ENCODE assay signal across 17 cellular contexts in the genomic region with DNA sequence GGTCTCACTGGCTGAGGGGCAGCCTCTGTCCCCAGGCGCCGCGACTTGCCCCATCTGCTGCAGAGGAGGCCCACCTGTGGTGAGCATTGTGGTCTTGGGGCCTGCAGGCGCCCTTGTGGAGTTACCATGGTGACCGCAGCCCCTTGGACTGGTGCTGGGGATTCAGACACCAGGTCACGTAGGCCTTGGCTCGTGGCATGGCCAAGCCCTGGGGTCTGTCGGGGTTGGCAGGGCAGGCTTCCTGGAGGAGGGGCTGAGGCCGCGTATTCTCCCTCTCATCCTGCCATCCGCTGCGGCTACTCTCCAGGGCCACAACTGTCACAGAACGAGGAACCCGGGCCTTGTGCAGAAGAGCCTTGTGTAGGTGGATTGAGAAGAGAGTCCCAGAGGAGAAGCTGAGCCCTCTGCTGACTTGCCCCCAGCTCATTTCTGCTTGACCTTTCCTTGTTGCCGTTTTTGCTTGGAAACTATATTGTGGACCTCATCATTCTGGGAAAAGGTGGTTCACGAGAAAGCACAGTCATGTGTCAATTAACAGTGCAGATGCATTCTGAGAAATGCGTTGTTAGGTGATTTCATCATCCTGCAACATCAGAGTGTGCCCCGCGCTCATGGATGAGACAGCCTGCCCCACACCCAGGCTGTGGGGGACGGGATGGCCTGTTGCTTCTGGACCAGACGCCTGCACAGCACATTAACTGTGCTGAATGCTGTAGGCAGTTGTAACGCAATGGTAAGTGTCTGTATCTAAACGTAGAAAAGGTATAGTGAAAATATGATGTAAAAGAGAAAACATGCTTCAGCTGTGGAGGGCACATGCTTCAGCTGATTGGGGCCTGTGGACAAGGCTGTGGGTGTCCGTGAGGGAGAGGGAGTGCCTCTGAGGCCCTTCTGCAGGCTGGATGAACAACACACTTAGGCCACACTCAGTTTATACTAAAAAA. TPM values are rescaled to one million over a fixed set of nuclear protein-coding genes. Genes with fewer than 3 reads are reported as not detected.
A peak's percentile ranks its signal among the peaks of the same experiment; 100 is the strongest.
DNase-seq lines count a peak whose midpoint lies in the region; ATAC-seq, FAIRE-seq and TF ChIP-seq lines count a peak whose summit lies in the region.
"Had no signal": no experiment of that assay in that cellular context is flagged by ENCODE, and none has a peak within 500 bp of the region (broad histone marks: within the 10 kb centered on the region; RNA-seq: fewer than 3 reads in every experiment).

No MANE protein-coding gene starts in this region.

- H3K27me3 ChIP-seq in HepG2 (ENCODE audit: control insufficient read depth in 1 of 2, insufficient read depth in 2 of 2, low read length in 2 of 2) (no peaks in the 10 kb centered on the region), right lobe of liver (no peaks in the 10 kb centered on the region), mammary epithelial cell (ENCODE audit: insufficient read depth, low read length) (no peaks in the 10 kb centered on the region)
- H3K27me3 ChIP-seq: neutrophil had no signal

- H3K27ac Mint-ChIP-seq in stimulated activated naive CD8-positive, alpha-beta T cell treated with anti-CD3 and anti-CD28 coated beads, Interleukin-15, amount 100 ng/mL, for 72 hours: peak overlapping the region; percentile 79 to 97
- H3K27ac Mint-ChIP-seq: dendritic cell treated with granulocyte-macrophage colony-stimulating factor and Interleukin-4, amounts not matched to agents 40 ng/mL and 50 ng/mL, for 4 days; HFFc6 had no signal

- CTCF ChIA-PET in HepG2 (lab: Yijun Ruan, JAX; ENCODE audit: low intra/inter-chr PET ratio, low total read pairs): no interaction called here
- CTCF ChIA-PET in mammary epithelial cell (lab: Charles Lee; ENCODE audit: low non-redundant PET): no interaction called here

- no peaks in the 10 kb centered on the region for H3K79me2 ChIP-seq in HepG2 (ENCODE audit: insufficient read depth, low read length)
- H3K79me2 ChIP-seq in mammary epithelial cell (ENCODE audit: insufficient read depth, low read length): no peaks in the 10 kb centered on the region

- H3K9me3 ChIP-seq in HepG2 (ENCODE audit: low read length) (no peaks in the 10 kb centered on the region), right lobe of liver (no peaks in the 10 kb centered on the region), mammary epithelial cell (replicated peaks; ENCODE audit: insufficient read depth, low read length) (no peaks in the 10 kb centered on the region)
- H3K9me3 ChIP-seq: left ventricle myocardium inferior, neutrophil had no signal

- in situ Hi-C loops in HepG2 (cut with HindIII; ENCODE audit: extremely low pct_ligation_motif_present, low pct_unique_long_range_greater_than_20kb): loop anchor here (10.0 kb wide), 1 partner anchor 66 kb away; no protein-coding TSS in a partner anchor
- in situ Hi-C loops in mammary epithelial cell (cut with MboI; ENCODE audit: low sequenced_read_pairs in 2 of 2): loop anchor here in 1 of 2 donors (10.0 kb wide), 1 partner anchor 116 kb away; a partner anchor contains a TSS

- no peaks in the 10 kb centered on the region for H3K9me3 Mint-ChIP-seq in stimulated activated naive CD8-positive, alpha-beta T cell treated with anti-CD3 and anti-CD28 coated beads, Interleukin-15, amount 100 ng/mL, for 72 hours
- H3K9me3 Mint-ChIP-seq: dendritic cell treated with granulocyte-macrophage colony-stimulating factor and Interleukin-4, amounts not matched to agents 40 ng/mL and 50 ng/mL, for 4 days; HFFc6 had no signal

- ATAC-seq in HepG2 (no peak), right lobe of liver (no peak)
- no peak for ATAC-seq in stimulated activated naive CD8-positive, alpha-beta T cell treated with anti-CD3 and anti-CD28 coated beads, Interleukin-15, amount 100 ng/mL, for 72 hours

- POLR2A ChIA-PET in HepG2 (lab: Yijun Ruan, JAX): no interaction called here

- TF ChIP-seq CTCF in HepG2 (CRISPR knock-in tag; IDR thresholded peaks at IDR 0.05): no peak
- TF ChIP-seq CTCF in right lobe of liver (IDR thresholded peaks at IDR 0.05): no peak
- TF ChIP-seq CTCF in fibroblast of the aortic adventitia (IDR thresholded peaks at IDR 0.05; ENCODE audit: insufficient read depth, low read length): no peak
- no peak for TF ChIP-seq CTCF in mammary epithelial cell (conservative IDR thresholded peaks at IDR 0.05 in 1 of 2, IDR thresholded peaks at IDR 0.05 in 1 of 2; ENCODE audit: extremely low read depth in 1 of 2, insufficient read depth in 1 of 2, low read depth in 1 of 2, low read length in 2 of 2)

- H4K20me1 ChIP-seq in HepG2 (ENCODE audit: insufficient read depth, low read length) (no peaks in the 10 kb centered on the region), mammary epithelial cell (ENCODE audit: insufficient read depth, low read length) (no peaks in the 10 kb centered on the region)

- H3K27me3 Mint-ChIP-seq in stimulated activated naive CD8-positive, alpha-beta T cell treated with anti-CD3 and anti-CD28 coated beads, Interleukin-15, amount 100 ng/mL, for 72 hours: no peaks in the 10 kb centered on the region
- H3K27me3 Mint-ChIP-seq: dendritic cell treated with granulocyte-macrophage colony-stimulating factor and Interleukin-4, amounts not matched to agents 40 ng/mL and 50 ng/mL, for 4 days had no signal

- H3K4me2 ChIP-seq in HepG2 (ENCODE audit: low read depth, low read length): no peak overlapping the region
- H3K4me2 ChIP-seq in mammary epithelial cell (ENCODE audit: insufficient read depth, low read depth, low read length): no peak overlapping the region
- H3K4me2 ChIP-seq: KMS-11 had no signal

- TF ChIP-seq POLR2A in HepG2 (IDR thresholded peaks at IDR 0.05; ENCODE audit: insufficient read depth in 1 of 2, low read depth in 2 of 2, low read length in 2 of 2) (no peak), right lobe of liver (IDR thresholded peaks at IDR 0.05) (no peak)

- BruUV-seq in HepG2 (replicated peaks; lab: Mats Ljungman, UMichigan) (no TSS peak), mammary epithelial cell (replicated peaks; lab: Mats Ljungman, UMichigan) (no TSS peak)

- H3K4me3 ChIP-seq in HepG2 (replicated peaks in 1 of 3; ENCODE audit: insufficient read depth in 1 of 3, low read depth in 2 of 3, low read length in 3 of 3) (no peak overlapping the region), right lobe of liver (no peak overlapping the region), fibroblast of the aortic adventitia (ENCODE audit: low read depth, low read length) (no peak overlapping the region), mammary epithelial cell (replicated peaks in 1 of 3; ENCODE audit: insufficient read depth in 1 of 3, low read depth in 2 of 3, low read length in 3 of 3) (no peak overlapping the region)
- H3K4me3 ChIP-seq: left ventricle myocardium inferior had no signal

- FAIRE-seq in HepG2 (lab: Jason Lieb, UNC): no peak

- dilution Hi-C loops in mammary epithelial cell (cut with HindIII; ENCODE audit: low sequenced_read_pairs): loop anchor here (25.0 kb wide), 1 partner anchor 433 kb away; no protein-coding TSS in a partner anchor

- TF ChIP-seq EP300 in HepG2 (IDR thresholded peaks at IDR 0.05; ENCODE audit: low read depth in 2 of 2, low read length in 2 of 2) (no peak), HepG2 (CRISPR knock-in tag; IDR thresholded peaks at IDR 0.05; ENCODE audit: borderline replicate concordance) (no peak)

- TF ChIP-seq RAD21 in HepG2 (CRISPR knock-in tag; IDR thresholded peaks at IDR 0.05): no peak

- DNase-seq in HepG2 (ENCODE audit: low spot score): no peak
- DNase-seq in right lobe of liver: no peak
- DNase-seq in amniotic epithelial cell (ENCODE audit: low read depth): peak; percentile 85
- peak; percentile 15 for DNase-seq in fibroblast of the aortic adventitia (ENCODE audit: low read depth)
- DNase-seq in stimulated activated naive CD8-positive, alpha-beta T cell treated with anti-CD3 and anti-CD28 coated beads, Interleukin-15, amount 100 ng/mL, for 72 hours: no peak
- no peak for DNase-seq in mammary epithelial cell
- no peak for DNase-seq in NCI-H128 (lab: John Stamatoyannopoulos, UW; ENCODE audit: unreplicated experiment)
- no peak for DNase-seq in AG20443 (ENCODE audit: low spot score)
- DNase-seq: activated naive CD4-positive, alpha-beta T cell; DMS53; HFFc6; left ventricle myocardium inferior; NCI-H2029 treated with DMSO at 0.1 percent for 48 hours; NCI-H524 had no signal

- no peaks in the 10 kb centered on the region for H3K4me1 ChIP-seq in HepG2 (ENCODE audit: insufficient read depth, low read length)
- no peaks in the 10 kb centered on the region for H3K4me1 ChIP-seq in right lobe of liver
- H3K4me1 ChIP-seq in mammary epithelial cell (ENCODE audit: insufficient read depth, low read length): no peaks in the 10 kb centered on the region
- H3K4me1 ChIP-seq: left ventricle myocardium inferior had no signal

- peaks cover 13% of the 10 kb centered on the region for H3K4me1 Mint-ChIP-seq in stimulated activated naive CD8-positive, alpha-beta T cell treated with anti-CD3 and anti-CD28 coated beads, Interleukin-15, amount 100 ng/mL, for 72 hours

- intact Hi-C loops in HepG2 (cut with micrococcal nuclease; ENCODE audit: unreplicated experiment): no loop called here
- intact Hi-C loops in right lobe of liver (cut with DNase I): loop anchor here in 1 of 2 donors (10.0 kb wide), 1 partner anchor 116 kb away; a partner anchor contains a TSS
- intact Hi-C loops in mammary epithelial cell (cut with micrococcal nuclease): no loop called here

- H3K27ac ChIP-seq in HepG2 (ENCODE audit: extremely low read length, insufficient read depth, low read length) (no peak overlapping the region), right lobe of liver (no peak overlapping the region), mammary epithelial cell (ENCODE audit: insufficient read depth, low read depth, low read length) (no peak overlapping the region)
- H3K27ac ChIP-seq: KMS-11, left ventricle myocardium inferior, neutrophil had no signal

- H3K4me3 Mint-ChIP-seq in stimulated activated naive CD8-positive, alpha-beta T cell treated with anti-CD3 and anti-CD28 coated beads, Interleukin-15, amount 100 ng/mL, for 72 hours: no peak overlapping the region
- H3K4me3 Mint-ChIP-seq: dendritic cell treated with granulocyte-macrophage colony-stimulating factor and Interleukin-4, amounts not matched to agents 40 ng/mL and 50 ng/mL, for 4 days; HFFc6 had no signal

- H3K36me3 ChIP-seq in HepG2 (replicated peaks in 1 of 2; ENCODE audit: control insufficient read depth in 1 of 2, insufficient read depth in 2 of 2, low read length in 2 of 2) (peaks cover 0 to 5% of the 10 kb centered on the region in 2 experiments; a peak in 2 of 5 replicates), right lobe of liver (peaks cover 0 to 7% (median 0%) of the 10 kb centered on the region in 4 donors), mammary epithelial cell (ENCODE audit: insufficient read depth, low read length) (no peaks in the 10 kb centered on the region)

- H3K9ac ChIP-seq in HepG2 (ENCODE audit: insufficient read depth, low read depth, low read length): no peak overlapping the region
- no peak overlapping the region for H3K9ac ChIP-seq in mammary epithelial cell (ENCODE audit: insufficient read depth, low read length)
- H3K9ac ChIP-seq: KMS-11 had no signal

- H2AFZ ChIP-seq in HepG2 (ENCODE audit: low read length) (no peak overlapping the region), mammary epithelial cell (ENCODE audit: low read depth, low read length) (no peak overlapping the region)

- WGBS in HepG2 (ENCODE audit: low lambda C conversion rate): 78% methylated on average over 10 of the region's 24 CpGs
- WGBS in right lobe of liver (ENCODE audit: insufficient coverage, low coverage, low lambda C conversion rate, missing lambda C conversion rate): 78% methylated on average over 10 of the region's 24 CpGs
- WGBS in mammary epithelial cell (ENCODE audit: low coverage, missing lambda C conversion rate): 88% methylated on average over 15 of the region's 24 CpGs

RNA-seq across cellular contexts. Expression of a gene that starts 38.5 kb away (rescaled TPM):
- 6.5 and 8.6 TPM in 2 replicates for total RNA-seq in HepG2 (2016; rRNA removed; fragmentation: Illumina TruSeq; extraction: Trizol)
- total RNA-seq in HepG2 (2016; cell fraction: cytosol; rRNA removed; fragmentation: Illumina TruSeq; extraction: Trizol; ENCODE audit: low read depth): 1.1 TPM in 2 replicates
- 5.5 and 9.7 TPM in 2 replicates for total RNA-seq in HepG2 (2016; cell fraction: insoluble cytoplasmic fraction; rRNA removed; fragmentation: Illumina TruSeq; extraction: Trizol)
- 2.7 and 2.8 TPM in 2 replicates for total RNA-seq in HepG2 (2016; cell fraction: membrane; rRNA removed; fragmentation: Illumina TruSeq; extraction: Trizol)
- 16.9 and 20.1 TPM in 2 replicates for total RNA-seq in HepG2 (2016; cell fraction: nucleus; rRNA removed; fragmentation: Illumina TruSeq; extraction: Trizol)
- 5.8 and 6.9 TPM in 2 replicates for polyA plus RNA-seq in HepG2 (2011; rRNA removed)
- 3.1 and 4.4 TPM in 2 replicates for polyA plus RNA-seq in HepG2 (2011; cell fraction: cytosol; rRNA removed)
- 24.7 and 30.2 TPM in 2 replicates for polyA plus RNA-seq in HepG2 (2011; cell fraction: nucleus; rRNA removed)
- polyA plus RNA-seq in HepG2 (2012): 5.0 and 5.9 TPM in 2 replicates
- polyA plus RNA-seq in HepG2 (2016; cell fraction: cytosol; fragmentation: Illumina TruSeq; extraction: Trizol; ENCODE audit: low read depth): 0.79 and 1.0 TPM in 2 replicates
- polyA plus RNA-seq in HepG2 (2016; cell fraction: insoluble cytoplasmic fraction; fragmentation: Illumina TruSeq; extraction: Trizol; ENCODE audit: low read depth): 4.4 and 6.5 TPM in 2 replicates
- polyA plus RNA-seq in HepG2 (2016; cell fraction: membrane; fragmentation: Illumina TruSeq; extraction: Trizol; ENCODE audit: low read depth): 1.4 TPM in 2 replicates
- 15.4 and 17.7 TPM in 2 replicates for polyA plus RNA-seq in HepG2 (2016; cell fraction: nucleus; fragmentation: Illumina TruSeq; extraction: Trizol; ENCODE audit: insufficient read depth, low read depth)
- polyA minus RNA-seq in HepG2 (2011; rRNA and poly(A)+ RNA removed; ENCODE audit: low replicate concordance): 15.4 and 22.2 TPM in 2 replicates
- 4.7 and 5.7 TPM in 2 replicates for polyA minus RNA-seq in HepG2 (2011; cell fraction: cytosol; rRNA and poly(A)+ RNA removed)
- 38.8 and 41.1 TPM in 2 replicates for polyA minus RNA-seq in HepG2 (2011; cell fraction: nucleus; rRNA and poly(A)+ RNA removed)
- 10 to 100 TPM in 3 of 6 experiments, 1 to 10 TPM in 3; 8.8 to 10.6 (median 9.6) TPM for total RNA-seq in right lobe of liver
- total RNA-seq in fibroblast of the aortic adventitia (ENCODE audit: low replicate concordance): 10.8 and 18.9 TPM in 2 replicates
- 10 to 100 TPM; 18.5 to 20.3 TPM for total RNA-seq in mammary epithelial cell
- polyA plus RNA-seq in mammary epithelial cell: 6.3 TPM
- 1.9 TPM for polyA minus RNA-seq in mammary epithelial cell

RNA-seq across cellular contexts. Expression of a gene that starts 38.5 kb away (rescaled TPM):
- total RNA-seq in HepG2 (2016; rRNA removed; fragmentation: Illumina TruSeq; extraction: Trizol): 17.0 and 17.8 TPM in 2 replicates
- total RNA-seq in HepG2 (2016; cell fraction: cytosol; rRNA removed; fragmentation: Illumina TruSeq; extraction: Trizol; ENCODE audit: low read depth): 1.8 and 2.6 TPM in 2 replicates
- total RNA-seq in HepG2 (2016; cell fraction: insoluble cytoplasmic fraction; rRNA removed; fragmentation: Illumina TruSeq; extraction: Trizol): 17.4 and 17.6 TPM in 2 replicates
- 3.3 and 3.5 TPM in 2 replicates for total RNA-seq in HepG2 (2016; cell fraction: membrane; rRNA removed; fragmentation: Illumina TruSeq; extraction: Trizol)
- 11.7 and 13.5 TPM in 2 replicates for total RNA-seq in HepG2 (2016; cell fraction: nucleus; rRNA removed; fragmentation: Illumina TruSeq; extraction: Trizol)
- 4.2 and 5.8 TPM in 2 replicates for polyA plus RNA-seq in HepG2 (2011; rRNA removed)
- polyA plus RNA-seq in HepG2 (2011; cell fraction: cytosol; rRNA removed): 4.2 and 5.6 TPM in 2 replicates
- polyA plus RNA-seq in HepG2 (2011; cell fraction: nucleus; rRNA removed): 14.4 TPM in 2 replicates
- 9.4 and 11.1 TPM in 2 replicates for polyA plus RNA-seq in HepG2 (2012)
- polyA plus RNA-seq in HepG2 (2016; cell fraction: cytosol; fragmentation: Illumina TruSeq; extraction: Trizol; ENCODE audit: low read depth): 0.98 and 1.3 TPM in 2 replicates
- polyA plus RNA-seq in HepG2 (2016; cell fraction: insoluble cytoplasmic fraction; fragmentation: Illumina TruSeq; extraction: Trizol; ENCODE audit: low read depth): 12.5 and 15.9 TPM in 2 replicates
- 1.2 and 1.9 TPM in 2 replicates for polyA plus RNA-seq in HepG2 (2016; cell fraction: membrane; fragmentation: Illumina TruSeq; extraction: Trizol; ENCODE audit: low read depth)
- polyA plus RNA-seq in HepG2 (2016; cell fraction: nucleus; fragmentation: Illumina TruSeq; extraction: Trizol; ENCODE audit: insufficient read depth, low read depth): 12.6 and 13.3 TPM in 2 replicates
- polyA minus RNA-seq in HepG2 (2011; rRNA and poly(A)+ RNA removed; ENCODE audit: low replicate concordance): 3.1 and 10.1 TPM in 2 replicates
- polyA minus RNA-seq in HepG2 (2011; cell fraction: cytosol; rRNA and poly(A)+ RNA removed): 4.0 and 5.3 TPM in 2 replicates
- 8.6 and 9.6 TPM in 2 replicates for polyA minus RNA-seq in HepG2 (2011; cell fraction: nucleus; rRNA and poly(A)+ RNA removed)
- total RNA-seq in right lobe of liver: 10 to 100 TPM; 18.5 to 36.9 (median 21.9) TPM
- total RNA-seq in fibroblast of the aortic adventitia (ENCODE audit: low replicate concordance): 22.3 and 26.9 TPM in 2 replicates
- 10 to 100 TPM; 19.6 to 94.0 TPM for total RNA-seq in mammary epithelial cell
- 4.4 TPM for polyA plus RNA-seq in mammary epithelial cell
- polyA minus RNA-seq in mammary epithelial cell: 43.7 TPM

Comparison
In these comparisons a context has a peak if more than half of its experiments do, and no peak if none do; other contexts are left out.
1. DNase-seq: peak in amniotic epithelial cell (single experiment) and fibroblast of the aortic adventitia (single experiment); none in HepG2 (single experiment), right lobe of liver (0 of 3), stimulated activated naive CD8-positive, alpha-beta T cell treated with anti-CD3 and anti-CD28 coated beads, Interleukin-15, amount 100 ng/mL, for 72 hours (0 of 2), mammary epithelial cell (single experiment), NCI-H128 (single experiment) and AG20443 (single experiment).